Comparison of ENCODE assay signal across 13 cellular contexts in genomic region chr16:86211800-86212199, GRCh38.
"Had no signal": no experiment of that assay in that cellular context is flagged by ENCODE, and none has a peak within 500 bp of the region (broad histone marks: within the 10 kb centered on the region; RNA-seq: fewer than 3 reads in every experiment).

No MANE protein-coding gene starts in this region.

- DNase-seq: activated CD4-positive, alpha-beta memory T cell treated with anti-CD3 and anti-CD28 coated beads for 36 hours; activated CD4-positive, alpha-beta T cell treated with anti-CD3 and anti-CD28 coated beads for 1 hour; activated CD8-positive, alpha-beta memory T cell treated with anti-CD3 and anti-CD28 coated beads, Interleukin-2, amount 50 U/mL, for 4 hours; activated naive CD8-positive, alpha-beta T cell treated with anti-CD3 and anti-CD28 coated beads, Interleukin-2, amount 50 U/mL, for 24 hours; hippocampal formation; left ventricle myocardium superior; mesendoderm; stimulated activated CD4-positive, alpha-beta T cell treated with anti-CD3 and anti-CD28 coated beads, Interleukin-4, amount 100 ng/mL, for 4 hours; tibial artery had no signal

- H3K36me3 Mint-ChIP-seq: activated CD4-positive, alpha-beta memory T cell treated with anti-CD3 and anti-CD28 coated beads for 36 hours had no signal

- H3K27ac ChIP-seq: ascending aorta, dorsolateral prefrontal cortex, ovary, tibial artery, vagina had no signal

- H3K4me3 ChIP-seq: ascending aorta, dorsolateral prefrontal cortex, ovary, tibial artery, vagina had no signal

- H3K36me3 ChIP-seq: ascending aorta, ovary, tibial artery, vagina had no signal

- H3K9me3 ChIP-seq: ascending aorta, ovary, tibial artery, vagina had no signal

- H3K4me1 ChIP-seq: ascending aorta, tibial artery, vagina had no signal

- H3K27ac Mint-ChIP-seq: activated CD4-positive, alpha-beta memory T cell treated with anti-CD3 and anti-CD28 coated beads for 36 hours; activated naive CD8-positive, alpha-beta T cell treated with anti-CD3 and anti-CD28 coated beads, Interleukin-2, amount 50 U/mL, for 24 hours had no signal

- H3K4me3 Mint-ChIP-seq: activated CD4-positive, alpha-beta memory T cell treated with anti-CD3 and anti-CD28 coated beads for 36 hours; activated naive CD8-positive, alpha-beta T cell treated with anti-CD3 and anti-CD28 coated beads, Interleukin-2, amount 50 U/mL, for 24 hours had no signal

- H3K27me3 ChIP-seq: ascending aorta, ovary, vagina had no signal

- H3K4me1 Mint-ChIP-seq: activated naive CD8-positive, alpha-beta T cell treated with anti-CD3 and anti-CD28 coated beads, Interleukin-2, amount 50 U/mL, for 24 hours had no signal
